8 cellular contexts compared by ENCODE assay signal in the genomic region with DNA sequence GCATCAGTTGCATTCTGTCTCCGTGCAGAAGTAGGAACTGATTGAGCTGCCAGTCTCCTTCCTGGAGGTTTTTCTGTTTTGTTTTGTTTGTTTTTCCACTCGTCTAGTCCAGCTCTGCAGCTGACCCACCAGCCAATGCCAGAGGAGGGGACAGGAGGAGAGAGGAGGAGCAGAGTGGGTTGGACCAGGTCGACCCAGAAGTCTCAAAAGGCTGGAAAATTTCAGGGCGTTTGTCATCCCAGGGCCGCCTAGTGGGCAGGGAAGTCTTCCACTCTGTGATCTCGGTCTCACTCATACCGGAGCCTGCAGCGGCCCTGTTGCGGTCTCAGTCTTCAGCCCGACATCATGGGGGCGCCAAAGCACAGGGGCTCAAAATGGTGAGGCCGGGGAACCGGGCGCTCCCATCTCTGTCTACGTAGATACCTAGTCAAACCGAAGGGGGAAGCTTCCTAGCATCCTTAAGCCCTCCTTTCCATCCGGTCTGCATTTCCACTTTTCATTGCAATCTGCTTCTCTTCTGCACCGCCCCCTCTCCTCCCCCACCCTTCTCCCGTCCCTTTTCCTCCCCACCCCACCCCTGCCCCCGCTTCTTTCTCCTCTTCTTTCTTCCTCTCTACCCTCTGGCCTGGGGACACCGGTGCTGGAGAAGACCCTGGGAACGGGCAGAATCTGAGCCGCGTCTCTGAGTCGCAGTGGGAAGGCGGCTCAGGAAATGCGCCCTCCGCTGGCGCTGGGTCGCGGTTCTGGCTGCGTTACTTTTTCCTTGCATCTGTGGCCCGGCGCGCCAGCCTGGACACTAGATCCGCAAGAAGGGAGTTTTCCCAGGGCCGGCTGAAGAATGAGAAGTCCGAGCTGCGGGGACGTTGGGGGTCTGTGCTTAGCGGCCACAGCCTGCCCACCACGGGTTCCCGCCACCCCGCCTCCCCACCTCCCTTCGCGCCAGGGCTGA. TPM values are rescaled to one million over a fixed set of nuclear protein-coding genes. Genes with fewer than 3 reads are reported as not detected.
DNase-seq lines count a peak whose midpoint lies in the region; ATAC-seq and TF ChIP-seq lines count a peak whose summit lies in the region.

No MANE protein-coding gene starts in this region.

- in situ Hi-C loops in mammary epithelial cell (cut with MboI; ENCODE audit: low sequenced_read_pairs in 2 of 2) = no loop called here

- no peak overlapping the region for H2AFZ ChIP-seq in mammary epithelial cell (ENCODE audit: low read depth, low read length)

- H3K4me1 ChIP-seq in mammary epithelial cell (ENCODE audit: insufficient read depth, low read length) = peaks cover 15% of the 10 kb centered on the region
- peaks cover 13 to 18% of the 10 kb centered on the region in 2 donors for H3K4me1 ChIP-seq in naive thymus-derived CD4-positive, alpha-beta T cell (ENCODE audit: control insufficient read depth in 2 of 2, insufficient read depth in 2 of 2, low read length in 2 of 2)

- H3K9ac ChIP-seq in mammary epithelial cell (ENCODE audit: insufficient read depth, low read length) = no peak overlapping the region

- peak overlapping the region; percentile 65 for H3K4me2 ChIP-seq in mammary epithelial cell (ENCODE audit: insufficient read depth, low read depth, low read length)

- no peak overlapping the region for H3K27ac Mint-ChIP-seq in activated T-cell treated with anti-CD3 and anti-CD28 coated beads, Interleukin-2, amount 50 U/mL, for 24 hours
- H3K27ac Mint-ChIP-seq in naive thymus-derived CD4-positive, alpha-beta T cell = no peak overlapping the region
- H3K27ac Mint-ChIP-seq in activated T-helper 1 cell treated with anti-CD3 and anti-CD28 coated beads, Interleukin-12 subunit alpha, Interleukin-12 subunit beta, Interleukin-2, Interleukin-4 antibody, amounts not matched to agents 30 ng/mL and 10 ng/mL and 1 ng/mL, durations not matched to agents 14 hours and 24 hours and 36 hours = no peak overlapping the region

- no peaks in the 10 kb centered on the region for H4K20me1 ChIP-seq in mammary epithelial cell (ENCODE audit: insufficient read depth, low read length)

- H3K9me3 ChIP-seq in mammary epithelial cell (replicated peaks; ENCODE audit: insufficient read depth, low read length) = no peaks in the 10 kb centered on the region
- H3K9me3 ChIP-seq in naive thymus-derived CD4-positive, alpha-beta T cell (ENCODE audit: control insufficient read depth in 2 of 3, low read length in 3 of 3) = no peaks in the 10 kb centered on the region

- intact Hi-C loops in mammary epithelial cell (cut with micrococcal nuclease) = loop anchor here (1.0 kb wide), 1 partner anchor 166 kb away; no protein-coding TSS in a partner anchor
- intact Hi-C loops in naive thymus-derived CD4-positive, alpha-beta T cell (cut with micrococcal nuclease) = loop anchor here in 1 of 2 donors (5.0 kb wide), 1 partner anchor 167 kb away; no protein-coding TSS in a partner anchor
- intact Hi-C loops in activated T-helper 1 cell treated with anti-CD3 and anti-CD28 coated beads, Interleukin-12 subunit alpha, Interleukin-12 subunit beta, Interleukin-2, Interleukin-4 antibody, amounts not matched to agents 30 ng/mL and 10 ng/mL and 1 ng/mL, durations not matched to agents 14 hours and 24 hours and 36 hours (cut with micrococcal nuclease) = loop anchor here (2.0 to 5.0 kb wide), 2 partner anchors 14 to 167 kb away; no protein-coding TSS in a partner anchor

- no peaks in the 10 kb centered on the region for H3K9me3 Mint-ChIP-seq in activated T-cell treated with anti-CD3 and anti-CD28 coated beads, Interleukin-2, amount 50 U/mL, for 24 hours
- H3K9me3 Mint-ChIP-seq in naive thymus-derived CD4-positive, alpha-beta T cell = peaks cover 0 to 3% (median 0%) of the 10 kb centered on the region in 11 donors
- no peaks in the 10 kb centered on the region for H3K9me3 Mint-ChIP-seq in activated T-helper 1 cell treated with anti-CD3 and anti-CD28 coated beads, Interleukin-12 subunit alpha, Interleukin-12 subunit beta, Interleukin-2, Interleukin-4 antibody, amounts not matched to agents 30 ng/mL and 10 ng/mL and 1 ng/mL, durations not matched to agents 14 hours and 24 hours and 36 hours

- TF ChIP-seq CTCF in mammary epithelial cell (conservative IDR thresholded peaks at IDR 0.05 in 1 of 2, IDR thresholded peaks at IDR 0.05 in 1 of 2; ENCODE audit: extremely low read depth in 1 of 2, insufficient read depth in 1 of 2, low read depth in 1 of 2, low read length in 2 of 2) = peak; percentile 6 to 33

- CTCF ChIA-PET in mammary epithelial cell (lab: Charles Lee; ENCODE audit: low non-redundant PET) = interaction anchor here (0.5 to 0.7 kb wide), 2 partner anchors 19 to 166 kb away, joined by 3 to 7 read pairs; no protein-coding TSS in a partner anchor
- CTCF ChIA-PET in naive thymus-derived CD4-positive, alpha-beta T cell (lab: Charles Lee) = no interaction called here

- H3K27me3 Mint-ChIP-seq in activated T-cell treated with anti-CD3 and anti-CD28 coated beads, Interleukin-2, amount 50 U/mL, for 24 hours = peaks cover 94% of the 10 kb centered on the region
- peaks cover 86 to 92% (median 88%) of the 10 kb centered on the region in 5 donors for H3K27me3 Mint-ChIP-seq in naive thymus-derived CD4-positive, alpha-beta T cell
- H3K27me3 Mint-ChIP-seq in activated T-helper 1 cell treated with anti-CD3 and anti-CD28 coated beads, Interleukin-12 subunit alpha, Interleukin-12 subunit beta, Interleukin-2, Interleukin-4 antibody, amounts not matched to agents 30 ng/mL and 10 ng/mL and 1 ng/mL, durations not matched to agents 14 hours and 24 hours and 36 hours (ENCODE audit: insufficient read depth) = peaks cover 90% of the 10 kb centered on the region

- dilution Hi-C loops in mammary epithelial cell (cut with HindIII; ENCODE audit: low sequenced_read_pairs) = no loop called here

- no peaks in the 10 kb centered on the region for H3K36me3 ChIP-seq in mammary epithelial cell (ENCODE audit: insufficient read depth, low read length)
- no peaks in the 10 kb centered on the region for H3K36me3 ChIP-seq in naive thymus-derived CD4-positive, alpha-beta T cell (ENCODE audit: control insufficient read depth in 2 of 3, insufficient read depth in 3 of 3, low read length in 3 of 3)

- POLR2A ChIA-PET in naive thymus-derived CD4-positive, alpha-beta T cell (lab: Charles Lee) = no interaction called here

- H3K4me3 ChIP-seq in mammary epithelial cell (replicated peaks in 1 of 3; ENCODE audit: insufficient read depth in 1 of 3, low read depth in 2 of 3, low read length in 3 of 3) = no peak overlapping the region
- H3K4me3 ChIP-seq in naive thymus-derived CD4-positive, alpha-beta T cell (ENCODE audit: low read length) = no peak overlapping the region

- no peak for DNase-seq in activated T-cell treated with anti-CD3 and anti-CD28 coated beads, Interleukin-2, amount 50 U/mL, for 24 hours
- no peak for DNase-seq in activated T-cell treated with anti-CD3 and anti-CD28 coated beads, Interleukin-2, amount 50 U/mL, for 1 hour
- peak; percentile 82 for DNase-seq in NCI-H1694 treated with DMSO at 0.1 percent for 48 hours (lab: John Stamatoyannopoulos, UW)
- no peak for DNase-seq in mammary epithelial cell
- no peak for DNase-seq in naive thymus-derived CD4-positive, alpha-beta T cell
- DNase-seq in activated T-helper 1 cell treated with anti-CD3 and anti-CD28 coated beads, Interleukin-12 subunit alpha, Interleukin-12 subunit beta, Interleukin-2, Interleukin-4 antibody, amounts not matched to agents 30 ng/mL and 10 ng/mL and 1 ng/mL, durations not matched to agents 14 hours and 24 hours and 36 hours (ENCODE audit: low spot score) = no peak
- no peak for DNase-seq in COLO829 (ENCODE audit: low spot score)

- 6% methylated on average over 24 of the region's 46 CpGs for WGBS in mammary epithelial cell (ENCODE audit: low coverage, missing lambda C conversion rate)

- no peak overlapping the region for H3K27ac ChIP-seq in mammary epithelial cell (ENCODE audit: insufficient read depth, low read depth, low read length)
- no peak overlapping the region for H3K27ac ChIP-seq in naive thymus-derived CD4-positive, alpha-beta T cell (ENCODE audit: low read depth, low read length)

- peaks cover 26% of the 10 kb centered on the region for H3K4me1 Mint-ChIP-seq in activated T-cell treated with anti-CD3 and anti-CD28 coated beads, Interleukin-2, amount 50 U/mL, for 24 hours (ENCODE audit: low read depth)
- H3K4me1 Mint-ChIP-seq in naive thymus-derived CD4-positive, alpha-beta T cell = peaks cover 8 to 26% (median 22%) of the 10 kb centered on the region in 7 donors
- H3K4me1 Mint-ChIP-seq in activated T-helper 1 cell treated with anti-CD3 and anti-CD28 coated beads, Interleukin-12 subunit alpha, Interleukin-12 subunit beta, Interleukin-2, Interleukin-4 antibody, amounts not matched to agents 30 ng/mL and 10 ng/mL and 1 ng/mL, durations not matched to agents 14 hours and 24 hours and 36 hours (ENCODE audit: low read depth) = peaks cover 24% of the 10 kb centered on the region

- H3K27me3 ChIP-seq in mammary epithelial cell (ENCODE audit: insufficient read depth, low read length) = peaks cover 46% of the 10 kb centered on the region
- H3K27me3 ChIP-seq in naive thymus-derived CD4-positive, alpha-beta T cell (ENCODE audit: control insufficient read depth in 2 of 2, insufficient read depth in 2 of 2, low read length in 2 of 2) = peaks cover 2 to 9% of the 10 kb centered on the region in 2 donors

- H3K4me3 Mint-ChIP-seq in activated T-cell treated with anti-CD3 and anti-CD28 coated beads, Interleukin-2, amount 50 U/mL, for 24 hours = peak overlapping the region; percentile 37
- H3K4me3 Mint-ChIP-seq in naive thymus-derived CD4-positive, alpha-beta T cell = peak overlapping the region in 9 of 10 donors; percentile 21 to 82 (median 67)
- H3K4me3 Mint-ChIP-seq in activated T-helper 1 cell treated with anti-CD3 and anti-CD28 coated beads, Interleukin-12 subunit alpha, Interleukin-12 subunit beta, Interleukin-2, Interleukin-4 antibody, amounts not matched to agents 30 ng/mL and 10 ng/mL and 1 ng/mL, durations not matched to agents 14 hours and 24 hours and 36 hours = no peak overlapping the region

- H3K36me3 Mint-ChIP-seq in activated T-cell treated with anti-CD3 and anti-CD28 coated beads, Interleukin-2, amount 50 U/mL, for 24 hours (ENCODE audit: low read depth) = no peaks in the 10 kb centered on the region
- peaks cover 0 to 3% (median 2%) of the 10 kb centered on the region in 5 donors for H3K36me3 Mint-ChIP-seq in naive thymus-derived CD4-positive, alpha-beta T cell
- H3K36me3 Mint-ChIP-seq in activated T-helper 1 cell treated with anti-CD3 and anti-CD28 coated beads, Interleukin-12 subunit alpha, Interleukin-12 subunit beta, Interleukin-2, Interleukin-4 antibody, amounts not matched to agents 30 ng/mL and 10 ng/mL and 1 ng/mL, durations not matched to agents 14 hours and 24 hours and 36 hours (ENCODE audit: low read depth) = peaks cover 2% of the 10 kb centered on the region

- no peaks in the 10 kb centered on the region for H3K79me2 ChIP-seq in mammary epithelial cell (ENCODE audit: insufficient read depth, low read length)

- BruUV-seq in mammary epithelial cell (replicated peaks; lab: Mats Ljungman, UMichigan) = no TSS peak

- no peak for ATAC-seq in naive thymus-derived CD4-positive, alpha-beta T cell
- no peak for ATAC-seq in GM21786 (IDR thresholded peaks at IDR 0.05; ENCODE audit: unreplicated experiment)

RNA-seq across cellular contexts. Expression of a gene that starts 16.2 kb away (rescaled TPM):
- not detected for total RNA-seq in mammary epithelial cell
- polyA plus RNA-seq in mammary epithelial cell = not detected
- polyA minus RNA-seq in mammary epithelial cell = not detected
- total RNA-seq in naive thymus-derived CD4-positive, alpha-beta T cell = not detected
- not detected for polyA plus RNA-seq in naive thymus-derived CD4-positive, alpha-beta T cell
- total RNA-seq in activated T-helper 1 cell treated with anti-CD3 and anti-CD28 coated beads, Interleukin-12 subunit alpha, Interleukin-12 subunit beta, Interleukin-2, Interleukin-4 antibody, amounts not matched to agents 30 ng/mL and 10 ng/mL and 1 ng/mL, durations not matched to agents 14 hours and 24 hours and 36 hours = not detected in 2 replicates
